In the genomic region with DNA sequence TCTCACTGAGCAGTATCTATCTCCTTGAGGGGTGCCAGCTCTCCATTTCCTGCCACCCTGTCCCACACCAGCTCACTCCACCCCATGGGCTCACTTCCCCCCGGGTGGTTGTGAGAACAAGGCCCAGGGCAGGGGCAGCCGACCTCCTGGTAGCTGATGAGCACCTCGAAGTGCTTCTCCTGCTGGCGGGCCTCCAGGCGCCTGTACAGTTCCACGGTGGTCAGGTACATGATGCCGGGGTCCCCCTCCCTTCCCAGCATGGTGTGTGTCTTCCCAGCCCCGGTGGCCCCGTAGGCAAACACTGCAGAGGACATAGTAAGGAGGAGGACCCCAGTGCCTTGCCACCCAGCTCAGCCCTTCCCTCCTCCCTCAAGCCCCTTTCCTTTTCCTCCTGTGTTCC, we compare ENCODE assay signal across 1 cellular context.
TF ChIP-seq lines count a peak whose summit lies in the region.

No MANE protein-coding gene starts in this region.

TF ChIP-seq in HepG2, 621 proteins besides CTCF, POLR2A, EP300 and RAD21:
- TF ChIP-seq ZNF367 (CRISPR knock-in tag; IDR thresholded peaks at IDR 0.05; ENCODE audit: borderline replicate concordance), result no peak
- TF ChIP-seq AGO2 (optimal IDR thresholded peaks at IDR 0.05; ENCODE audit: low read depth, low read length), result peak; percentile 52
- no peak for TF ChIP-seq ZNF780A (CRISPR knock-in tag; IDR thresholded peaks at IDR 0.05)
- TF ChIP-seq BRD4 (CRISPR knock-in tag; IDR thresholded peaks at IDR 0.05), result no peak
- TF ChIP-seq, protein P1, sequence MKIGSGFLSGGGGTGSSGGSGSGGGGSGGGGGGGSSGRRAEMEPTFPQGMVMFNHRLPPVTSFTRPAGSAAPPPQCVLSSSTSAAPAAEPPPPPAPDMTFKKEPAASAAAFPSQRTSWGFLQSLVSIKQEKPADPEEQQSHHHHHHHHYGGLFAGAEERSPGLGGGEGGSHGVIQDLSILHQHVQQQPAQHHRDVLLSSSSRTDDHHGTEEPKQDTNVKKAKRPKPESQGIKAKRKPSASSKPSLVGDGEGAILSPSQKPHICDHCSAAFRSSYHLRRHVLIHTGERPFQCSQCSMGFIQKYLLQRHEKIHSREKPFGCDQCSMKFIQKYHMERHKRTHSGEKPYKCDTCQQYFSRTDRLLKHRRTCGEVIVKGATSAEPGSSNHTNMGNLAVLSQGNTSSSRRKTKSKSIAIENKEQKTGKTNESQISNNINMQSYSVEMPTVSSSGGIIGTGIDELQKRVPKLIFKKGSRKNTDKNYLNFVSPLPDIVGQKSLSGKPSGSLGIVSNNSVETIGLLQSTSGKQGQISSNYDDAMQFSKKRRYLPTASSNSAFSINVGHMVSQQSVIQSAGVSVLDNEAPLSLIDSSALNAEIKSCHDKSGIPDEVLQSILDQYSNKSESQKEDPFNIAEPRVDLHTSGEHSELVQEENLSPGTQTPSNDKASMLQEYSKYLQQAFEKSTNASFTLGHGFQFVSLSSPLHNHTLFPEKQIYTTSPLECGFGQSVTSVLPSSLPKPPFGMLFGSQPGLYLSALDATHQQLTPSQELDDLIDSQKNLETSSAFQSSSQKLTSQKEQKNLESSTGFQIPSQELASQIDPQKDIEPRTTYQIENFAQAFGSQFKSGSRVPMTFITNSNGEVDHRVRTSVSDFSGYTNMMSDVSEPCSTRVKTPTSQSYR (CRISPR knock-in tag; IDR thresholded peaks at IDR 0.05; ENCODE audit: borderline replicate concordance), result no peak
- TF ChIP-seq ZNF687 (CRISPR knock-in tag; IDR thresholded peaks at IDR 0.05), result 0 out of 2 replicates have a peak, but pooled peaks have one; percentile 4
